ENCODE assay signal across 20 cellular contexts in the genomic region with DNA sequence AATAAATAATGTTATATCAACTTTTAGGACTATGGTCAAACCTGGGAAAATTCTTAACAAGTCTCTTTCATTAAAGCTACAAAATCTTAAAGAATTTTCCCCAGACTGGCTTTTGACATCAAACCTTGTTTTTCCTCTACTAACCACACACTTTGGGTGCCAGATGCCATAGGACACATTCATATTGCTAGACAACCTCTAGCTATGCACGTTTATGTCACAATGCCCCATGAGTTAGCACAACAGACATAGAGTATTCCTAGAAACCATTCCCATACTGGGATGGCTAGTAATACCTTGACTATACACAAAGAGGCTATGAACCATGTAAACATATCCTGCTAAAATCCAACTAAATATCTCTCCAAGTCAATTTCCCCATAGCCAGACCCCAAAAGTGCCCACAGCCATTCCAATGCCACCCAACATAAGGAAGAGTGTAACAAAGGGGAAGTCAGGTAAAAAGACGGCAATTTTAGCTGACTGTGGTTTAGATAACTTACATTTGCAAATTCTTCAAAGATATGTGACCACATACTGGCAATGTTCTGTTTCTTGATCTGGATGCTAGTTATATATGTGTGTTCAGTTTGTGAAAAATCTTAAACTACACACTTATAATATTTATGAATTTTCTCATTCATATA. TPM values are rescaled to one million over a fixed set of nuclear protein-coding genes. Genes with fewer than 3 reads are reported as not detected.
A peak's percentile ranks its signal among the peaks of the same experiment; 100 is the strongest.
DNase-seq lines count a peak whose midpoint lies in the region; ATAC-seq and TF ChIP-seq lines count a peak whose summit lies in the region.
"Had no signal": no experiment of that assay in that cellular context is flagged by ENCODE, and none has a peak within 500 bp of the region (broad histone marks: within the 10 kb centered on the region; RNA-seq: fewer than 3 reads in every experiment).

No MANE protein-coding gene starts in this region.

- WGBS in heart right ventricle, 2 donors = 79 to 80% methylated on average over 2 of the region's 2 CpGs

- H3K9me3 ChIP-seq in heart right ventricle = no peaks in the 10 kb centered on the region
- no peaks in the 10 kb centered on the region for H3K9me3 ChIP-seq in SJCRH30 (replicated peaks)

- no peak for DNase-seq in activated naive CD8-positive, alpha-beta T cell treated with anti-CD3 and anti-CD28 coated beads for 36 hours
- DNase-seq in NB4 (ENCODE audit: low read depth) (peak; percentile 37), brain microvascular endothelial cell (peak; percentile 31), progenitor cell of endocrine pancreas (ENCODE audit: low spot score, unreplicated experiment) (no peak), heart right ventricle (no peak), SJCRH30 (no peak)
- DNase-seq: activated CD8-positive, alpha-beta T cell treated with anti-CD3 and anti-CD28 coated beads for 36 hours; activated T-cell treated with anti-CD3 and anti-CD28 coated beads, Interleukin-2, amount 50 U/mL, for 72 hours; CD8-positive, alpha-beta memory T cell; central memory CD4-positive, alpha-beta T cell; effector CD4-positive, alpha-beta T cell; hippocampal formation; kidney glomerular epithelial cell; mesendoderm; NCI-H2081 treated with DMSO at 0.1 percent for 48 hours; right cardiac atrium; WERI-Rb-1 had no signal

- in situ Hi-C loops in brain microvascular endothelial cell (cut with HindIII; ENCODE audit: low pct_ligation_motif_present, low sequenced_read_pairs) = no loop called here

- no peaks in the 10 kb centered on the region for H3K27me3 ChIP-seq in brain microvascular endothelial cell (replicated peaks)
- no peaks in the 10 kb centered on the region for H3K27me3 ChIP-seq in heart right ventricle
- H3K27me3 ChIP-seq in SJCRH30 = no peaks in the 10 kb centered on the region

- ATAC-seq in heart right ventricle (no peak), HG03460 (IDR thresholded peaks at IDR 0.05; ENCODE audit: unreplicated experiment) (no peak)
- ATAC-seq: activated CD8-positive, alpha-beta T cell treated with anti-CD3 and anti-CD28 coated beads for 36 hours; activated T-cell treated with anti-CD3 and anti-CD28 coated beads, Interleukin-2, amount 50 U/mL, for 72 hours; right cardiac atrium had no signal

- H3K36me3 ChIP-seq in brain microvascular endothelial cell (replicated peaks) (peaks cover 28% of the 10 kb centered on the region), heart right ventricle (peaks cover 0 to 16% (median 0%) of the 10 kb centered on the region in 9 donors), SJCRH30 (no peaks in the 10 kb centered on the region; the same call in 1 of the 2 replicates)

- no peak for TF ChIP-seq POLR2A in NB4 (IDR thresholded peaks at IDR 0.05; ENCODE audit: extremely low read depth, insufficient read length)

- H3K27me3 Mint-ChIP-seq in activated naive CD8-positive, alpha-beta T cell = no peaks in the 10 kb centered on the region
- no peaks in the 10 kb centered on the region for H3K27me3 Mint-ChIP-seq in activated naive CD8-positive, alpha-beta T cell treated with anti-CD3 and anti-CD28 coated beads for 36 hours
- no peaks in the 10 kb centered on the region for H3K27me3 Mint-ChIP-seq in progenitor cell of endocrine pancreas
- H3K27me3 Mint-ChIP-seq: activated CD8-positive, alpha-beta T cell treated with anti-CD3 and anti-CD28 coated beads for 36 hours; CD8-positive, alpha-beta memory T cell had no signal

- peaks cover 10% of the 10 kb centered on the region for H3K36me3 Mint-ChIP-seq in activated naive CD8-positive, alpha-beta T cell
- H3K36me3 Mint-ChIP-seq in activated naive CD8-positive, alpha-beta T cell treated with anti-CD3 and anti-CD28 coated beads for 36 hours = peaks cover 16% of the 10 kb centered on the region
- H3K36me3 Mint-ChIP-seq in progenitor cell of endocrine pancreas (ENCODE audit: insufficient read depth) = peaks cover 7% of the 10 kb centered on the region

- TF ChIP-seq CTCF in NB4 (IDR thresholded peaks at IDR 0.05; ENCODE audit: low read depth, low read length) (no peak), brain microvascular endothelial cell (IDR thresholded peaks at IDR 0.05; ENCODE audit: low read depth, low read length, missing control alignments) (no peak), progenitor cell of endocrine pancreas (IDR thresholded peaks at IDR 0.05; ENCODE audit: unreplicated experiment) (no peak), heart right ventricle (IDR thresholded peaks at IDR 0.05) (no peak)

- H3K27ac ChIP-seq in brain microvascular endothelial cell = peak overlapping the region; percentile 52
- no peak overlapping the region for H3K27ac ChIP-seq in heart right ventricle
- no peak overlapping the region for H3K27ac ChIP-seq in SJCRH30
- H3K27ac ChIP-seq: WERI-Rb-1 had no signal

- H3K4me1 ChIP-seq in heart right ventricle (peaks cover 0 to 49% (median 17%) of the 10 kb centered on the region in 9 donors), SJCRH30 (peaks cover 5% of the 10 kb centered on the region; the same call in 1 of the 2 replicates)

- H3K9me3 Mint-ChIP-seq in activated naive CD8-positive, alpha-beta T cell (ENCODE audit: low read depth) = no peaks in the 10 kb centered on the region
- H3K9me3 Mint-ChIP-seq in activated naive CD8-positive, alpha-beta T cell treated with anti-CD3 and anti-CD28 coated beads for 36 hours = peaks cover 3% of the 10 kb centered on the region
- H3K9me3 Mint-ChIP-seq in progenitor cell of endocrine pancreas (ENCODE audit: low read depth) = no peaks in the 10 kb centered on the region
- H3K9me3 Mint-ChIP-seq: activated CD8-positive, alpha-beta T cell treated with anti-CD3 and anti-CD28 coated beads for 36 hours; CD8-positive, alpha-beta memory T cell; neural crest cell had no signal

- intact Hi-C loops in heart right ventricle (cut with DNase I) = no loop called here

- H3K27ac Mint-ChIP-seq in activated naive CD8-positive, alpha-beta T cell = peak overlapping the region; percentile 7
- H3K27ac Mint-ChIP-seq in activated naive CD8-positive, alpha-beta T cell treated with anti-CD3 and anti-CD28 coated beads for 36 hours = no peak overlapping the region
- peak overlapping the region; percentile 50 for H3K27ac Mint-ChIP-seq in progenitor cell of endocrine pancreas
- H3K27ac Mint-ChIP-seq: activated CD8-positive, alpha-beta T cell treated with anti-CD3 and anti-CD28 coated beads for 36 hours; activated T-cell treated with anti-CD3 and anti-CD28 coated beads, Interleukin-2, amount 50 U/mL, for 72 hours had no signal

- H3K4me1 Mint-ChIP-seq in activated naive CD8-positive, alpha-beta T cell (ENCODE audit: low read depth) = peaks cover 47% of the 10 kb centered on the region
- H3K4me1 Mint-ChIP-seq in activated naive CD8-positive, alpha-beta T cell treated with anti-CD3 and anti-CD28 coated beads for 36 hours = peaks cover 49% of the 10 kb centered on the region
- peaks cover 5% of the 10 kb centered on the region for H3K4me1 Mint-ChIP-seq in progenitor cell of endocrine pancreas (ENCODE audit: low read depth)

- H3K4me3 Mint-ChIP-seq in activated naive CD8-positive, alpha-beta T cell = no peak overlapping the region
- no peak overlapping the region for H3K4me3 Mint-ChIP-seq in activated naive CD8-positive, alpha-beta T cell treated with anti-CD3 and anti-CD28 coated beads for 36 hours
- no peak overlapping the region for H3K4me3 Mint-ChIP-seq in progenitor cell of endocrine pancreas (ENCODE audit: low read depth)
- H3K4me3 Mint-ChIP-seq: activated CD8-positive, alpha-beta T cell treated with anti-CD3 and anti-CD28 coated beads for 36 hours; activated T-cell treated with anti-CD3 and anti-CD28 coated beads, Interleukin-2, amount 50 U/mL, for 72 hours; CD8-positive, alpha-beta memory T cell; neural crest cell had no signal

- no peak overlapping the region for H3K4me3 ChIP-seq in NB4 (ENCODE audit: low read depth, low read length)
- no peak overlapping the region for H3K4me3 ChIP-seq in brain microvascular endothelial cell (ENCODE audit: low read depth, low read length)
- H3K4me3 ChIP-seq in heart right ventricle = no peak overlapping the region
- no peak overlapping the region for H3K4me3 ChIP-seq in SJCRH30

RNA-seq across cellular contexts. Expression of a gene that starts 23.4 kb away (rescaled TPM):
- total RNA-seq in activated naive CD8-positive, alpha-beta T cell treated with anti-CD3 and anti-CD28 coated beads for 36 hours = 10 to 100 TPM; 13.5 to 14.1 TPM
- total RNA-seq in progenitor cell of endocrine pancreas = 40.8 and 43.9 TPM in 2 replicates
- 10 to 100 TPM; 10.9 to 15.5 (median 12.5) TPM for total RNA-seq in heart right ventricle
- 1 to 10 TPM; 4.0 to 5.4 TPM for polyA plus RNA-seq in heart right ventricle
- 22.1 and 26.3 TPM in 2 replicates for total RNA-seq in SJCRH30 (2014; rRNA removed; shearing (Covaris generic))

Comparison
In these comparisons a context has a peak if more than half of its experiments do, and no peak if none do; other contexts are left out.
1. DNase-seq: peak in NB4 (single experiment) and brain microvascular endothelial cell (single experiment); none in activated naive CD8-positive, alpha-beta T cell treated with anti-CD3 and anti-CD28 coated beads for 36 hours (single experiment), progenitor cell of endocrine pancreas (single experiment), heart right ventricle (0 of 2) and SJCRH30 (0 of 2).